Comparison of ENCODE assay signal across 29 cellular contexts in genomic region chr11:21476588-21476987, GRCh38.
"Had no signal": no experiment of that assay in that cellular context is flagged by ENCODE, and none has a peak within 500 bp of the region (broad histone marks: within the 10 kb centered on the region; RNA-seq: fewer than 3 reads in every experiment).

No MANE protein-coding gene starts in this region.

- ATAC-seq: left colon; left lung; lower lobe of right lung; natural killer cell; right lobe of liver; stimulated activated naive CD8-positive, alpha-beta T cell treated with anti-CD3 and anti-CD28 coated beads, Interleukin-15, amount 100 ng/mL, for 72 hours had no signal

- H3K4me3 Mint-ChIP-seq: immature natural killer cell; mesothelial cell of epicardium; naive B cell; natural killer cell; nephron progenitor cell; neural progenitor cell; stimulated activated memory B cell treated with anti-CD40 and anti-IgM and Interleukin-4, amounts not matched to agents 10 μg/mL and 1 μg/mL and 100 μg/mL, for 72 hours; stimulated activated naive CD8-positive, alpha-beta T cell treated with anti-CD3 and anti-CD28 coated beads, Interleukin-15, amount 100 ng/mL, for 72 hours; type B pancreatic cell had no signal

- H3K9me3 Mint-ChIP-seq: mesothelial cell of epicardium; nephron progenitor cell; neural progenitor cell; stimulated activated memory B cell treated with anti-CD40 and anti-IgM and Interleukin-4, amounts not matched to agents 10 μg/mL and 1 μg/mL and 100 μg/mL, for 72 hours; type B pancreatic cell had no signal

- H3K27me3 ChIP-seq: left lung, neural progenitor cell, neutrophil, right atrium auricular region, right lobe of liver, tibial nerve, uterus had no signal

- H3K9me3 ChIP-seq: left lung, lower lobe of right lung, neutrophil, right atrium auricular region, right lobe of liver, tibial nerve, uterus had no signal

- H3K27ac ChIP-seq: left lung, lower lobe of right lung, neural progenitor cell, neutrophil, parathyroid adenoma, right atrium auricular region, right lobe of liver, tibial nerve, uterus had no signal

- H3K4me1 Mint-ChIP-seq: immature natural killer cell; mesothelial cell of epicardium; naive B cell; natural killer cell; stimulated activated memory B cell treated with anti-CD40 and anti-IgM and Interleukin-4, amounts not matched to agents 10 μg/mL and 1 μg/mL and 100 μg/mL, for 72 hours; stimulated activated naive CD8-positive, alpha-beta T cell treated with anti-CD3 and anti-CD28 coated beads, Interleukin-15, amount 100 ng/mL, for 72 hours had no signal

- H3K4me2 ChIP-seq: neural progenitor cell, smooth muscle cell had no signal

- H3K79me2 ChIP-seq: parathyroid adenoma had no signal

- H3K36me3 Mint-ChIP-seq: immature natural killer cell; mesothelial cell of epicardium; naive B cell; natural killer cell; neural progenitor cell; stimulated activated memory B cell treated with anti-CD40 and anti-IgM and Interleukin-4, amounts not matched to agents 10 μg/mL and 1 μg/mL and 100 μg/mL, for 72 hours; type B pancreatic cell had no signal

- H3K27me3 Mint-ChIP-seq: naive B cell; progenitor cell of endocrine pancreas; stimulated activated memory B cell treated with anti-CD40 and anti-IgM and Interleukin-4, amounts not matched to agents 10 μg/mL and 1 μg/mL and 100 μg/mL, for 72 hours; stimulated activated naive CD8-positive, alpha-beta T cell treated with anti-CD3 and anti-CD28 coated beads, Interleukin-15, amount 100 ng/mL, for 72 hours had no signal

- H3K4me1 ChIP-seq: left lung, lower lobe of right lung, neural progenitor cell, parathyroid adenoma, right atrium auricular region, right lobe of liver, tibial nerve, uterus had no signal

- H3K4me3 ChIP-seq: left lung, lower lobe of right lung, neural progenitor cell, right atrium auricular region, right lobe of liver, smooth muscle cell, tibial nerve, uterus had no signal

- DNase-seq: immature natural killer cell; kidney; left colon; left lung; lower lobe of right lung; naive B cell; natural killer cell; nephron progenitor cell; occipital lobe; right lobe of liver; stimulated activated CD4-positive, alpha-beta T cell treated with anti-CD3 and anti-CD28 coated beads, Interleukin-1b, Interleukin-23, amount 100 ng/mL, for 48 hours; stimulated activated CD4-positive, alpha-beta T cell treated with anti-CD3 and anti-CD28 coated beads, Interleukin-2, amount 100 ng/mL, for 48 hours; stimulated activated CD4-positive, alpha-beta T cell treated with anti-CD3 and anti-CD28 coated beads, Interleukin-4, amount 100 ng/mL, for 4 hours; stimulated activated CD8-positive, alpha-beta memory T cell treated with anti-CD3 and anti-CD28 coated beads, Interleukin-4, amount 100 ng/mL, for 48 hours; stimulated activated naive CD4-positive, alpha-beta T cell treated with Interleukin-2 at 50 U/mL for 16 hours; stimulated activated naive CD8-positive, alpha-beta T cell treated with anti-CD3 and anti-CD28 coated beads, Interleukin-15, amount 100 ng/mL, for 72 hours; substantia nigra; uterus had no signal

- H3K36me3 ChIP-seq: left lung, lower lobe of right lung, neural progenitor cell, neutrophil, right atrium auricular region, right lobe of liver, tibial nerve, uterus had no signal

- H3K27ac Mint-ChIP-seq: immature natural killer cell; mesothelial cell of epicardium; naive B cell; natural killer cell; nephron progenitor cell; neural progenitor cell; progenitor cell of endocrine pancreas; stimulated activated memory B cell treated with anti-CD40 and anti-IgM and Interleukin-4, amounts not matched to agents 10 μg/mL and 1 μg/mL and 100 μg/mL, for 72 hours; stimulated activated naive CD8-positive, alpha-beta T cell treated with anti-CD3 and anti-CD28 coated beads, Interleukin-15, amount 100 ng/mL, for 72 hours; type B pancreatic cell had no signal

- H2AFZ ChIP-seq: neural progenitor cell, parathyroid adenoma had no signal

- FAIRE-seq: islet of Langerhans, kidney had no signal

- H3K9ac ChIP-seq: neural progenitor cell, parathyroid adenoma had no signal
